8 cellular contexts compared by ENCODE assay signal in the genomic region with DNA sequence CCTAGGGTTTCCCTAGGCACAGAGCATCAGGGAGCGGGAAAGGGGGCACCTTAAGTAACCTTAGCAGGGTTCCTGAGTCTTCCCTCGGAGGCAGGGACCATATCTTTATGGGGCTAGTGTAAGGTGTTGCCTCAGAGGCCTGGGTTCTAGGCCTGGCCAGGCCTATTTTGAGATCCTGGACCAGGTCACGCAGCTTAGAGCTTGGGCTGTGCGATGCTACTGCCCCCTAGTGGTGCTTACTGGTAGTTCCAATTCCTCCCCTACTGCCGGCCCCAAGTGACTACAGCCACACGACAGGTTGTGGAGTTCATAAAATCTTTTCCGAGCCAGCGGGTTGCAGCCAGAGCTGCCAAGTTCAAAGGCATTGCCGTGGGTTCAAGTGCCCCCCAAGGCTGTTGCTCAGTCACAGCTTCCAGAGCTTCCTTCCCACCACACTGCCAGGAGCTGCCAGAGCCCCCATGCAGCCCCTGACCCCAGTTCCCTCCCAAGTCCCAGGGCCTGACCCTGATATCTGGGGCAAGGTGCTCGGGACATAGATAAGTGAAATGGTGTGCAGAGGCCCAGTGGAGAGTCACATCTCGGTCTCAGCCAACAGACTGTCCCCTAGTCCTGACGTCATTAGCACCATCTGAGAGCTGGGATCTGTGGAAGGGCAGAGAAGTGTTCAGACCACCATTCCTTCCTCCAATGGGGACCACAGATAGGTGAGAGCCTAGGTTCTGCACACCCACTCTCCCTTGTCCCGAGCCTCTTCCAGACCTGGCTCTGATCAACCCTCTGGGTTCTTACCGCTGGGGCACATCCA.
DNase-seq lines count a peak whose midpoint lies in the region; ATAC-seq and FAIRE-seq lines count a peak whose summit lies in the region.

No MANE protein-coding gene starts in this region.

- FAIRE-seq in G401.6 (lab: Jason Lieb, UNC) = peak; percentile 92

- ATAC-seq in HG03066 (IDR thresholded peaks at IDR 0.05; ENCODE audit: low read depth, unreplicated experiment) (peak; percentile 48), GM18870 (IDR thresholded peaks at IDR 0.05; ENCODE audit: unreplicated experiment) (no peak)

- DNase-seq in NCI-H446 (lab: John Stamatoyannopoulos, UW) = peak; percentile 75 to 84
- DNase-seq in activated CD4-positive, CD25-positive, alpha-beta regulatory T cell treated with anti-CD3 and anti-CD28 coated beads, Interleukin-2, amount 50 U/mL, for 72 hours = peak; percentile 81
- peak; percentile 73 for DNase-seq in central memory CD4-positive, alpha-beta T cell
- DNase-seq in kidney tubule cell (ENCODE audit: low spot score) = peak; percentile 81
- peak; percentile 64 for DNase-seq in stimulated activated CD4-positive, alpha-beta T cell treated with anti-CD3 and anti-CD28 coated beads, Interleukin-2, amount 100 ng/mL, for 4 hours (ENCODE audit: low read depth)
